ENCODE assay signal across 16 cellular contexts in genomic region chr18:47075098-47075883, GRCh38. TPM values are rescaled to one million over a fixed set of nuclear protein-coding genes. Genes with fewer than 3 reads are reported as not detected.
DNase-seq lines count a peak whose midpoint lies in the region; ATAC-seq and TF ChIP-seq lines count a peak whose summit lies in the region.
"Had no signal": no experiment of that assay in that cellular context is flagged by ENCODE, and none has a peak within 500 bp of the region (broad histone marks: within the 10 kb centered on the region; RNA-seq: fewer than 3 reads in every experiment).

No MANE protein-coding gene starts in this region.

- no TSS peak for BruUV-seq in mammary epithelial cell (replicated peaks; lab: Mats Ljungman, UMichigan)

- H3K9me3 ChIP-seq in mammary epithelial cell (replicated peaks; ENCODE audit: insufficient read depth, low read length) (no peaks in the 10 kb centered on the region), mesodermal cell (ENCODE audit: control insufficient read depth, low read length) (no peaks in the 10 kb centered on the region)
- H3K9me3 ChIP-seq: right atrium auricular region, thoracic aorta had no signal

- DNase-seq in EL (peak; percentile 30), M059J (ENCODE audit: low read depth) (peak; percentile 25), mammary epithelial cell (peak; percentile 12), NCI-H1105 (lab: John Stamatoyannopoulos, UW) (no peak), activated T-cell treated with anti-CD3 and anti-CD28 coated beads for 4 hours (no peak)
- DNase-seq in activated CD4-positive, alpha-beta T cell treated with anti-CD3 and anti-CD28 coated beads for 36 hours: no peak
- DNase-seq in stimulated activated CD4-positive, alpha-beta T cell treated with anti-CD3 and anti-CD28 coated beads, Interleukin-4, amount 100 ng/mL, for 24 hours: no peak
- DNase-seq: activated CD4-positive, alpha-beta T cell treated with anti-CD3 and anti-CD28 coated beads for 4 hours; activated gamma-delta T cell treated with Interleukin-2 at 50 U/mL for 16 hours; dermis blood vessel endothelial cell; midbrain; NCI-H2107 had no signal

- H3K36me3 ChIP-seq in mammary epithelial cell (ENCODE audit: insufficient read depth, low read length) (no peaks in the 10 kb centered on the region), mesodermal cell (ENCODE audit: control insufficient read depth, insufficient read depth, low read length) (no peaks in the 10 kb centered on the region)
- H3K36me3 ChIP-seq: right atrium auricular region, thoracic aorta had no signal

- ATAC-seq in activated CD4-positive, alpha-beta T cell treated with anti-CD3 and anti-CD28 coated beads for 36 hours: no peak

- H3K4me3 ChIP-seq in mammary epithelial cell (replicated peaks in 1 of 3; ENCODE audit: insufficient read depth in 1 of 3, low read depth in 2 of 3, low read length in 3 of 3) (no peak overlapping the region), mesodermal cell (ENCODE audit: extremely low read depth, insufficient read depth, low read length, poor library complexity, severe bottlenecking) (no peak overlapping the region)
- H3K4me3 ChIP-seq: right atrium auricular region, thoracic aorta had no signal

- no peaks in the 10 kb centered on the region for H3K36me3 Mint-ChIP-seq in activated CD4-positive, alpha-beta T cell treated with anti-CD3 and anti-CD28 coated beads for 36 hours (ENCODE audit: low read depth)

- CTCF ChIA-PET in mammary epithelial cell (lab: Charles Lee; ENCODE audit: low non-redundant PET): no interaction called here
- CTCF ChIA-PET in activated CD4-positive, alpha-beta T cell treated with anti-CD3 and anti-CD28 coated beads for 36 hours (lab: Charles Lee): interaction anchor here (2.0 kb wide), 1 partner anchor 22 kb away, joined by 5 read pairs; no protein-coding TSS in a partner anchor

- no peaks in the 10 kb centered on the region for H3K4me1 Mint-ChIP-seq in activated CD4-positive, alpha-beta T cell treated with anti-CD3 and anti-CD28 coated beads for 36 hours

- POLR2A ChIA-PET in activated CD4-positive, alpha-beta T cell treated with anti-CD3 and anti-CD28 coated beads for 36 hours (lab: Charles Lee): no interaction called here

- H4K20me1 ChIP-seq in mammary epithelial cell (ENCODE audit: insufficient read depth, low read length): no peaks in the 10 kb centered on the region

- H3K4me2 ChIP-seq in mammary epithelial cell (ENCODE audit: insufficient read depth, low read depth, low read length): no peak overlapping the region

- in situ Hi-C loops in mammary epithelial cell (cut with MboI; ENCODE audit: low sequenced_read_pairs in 2 of 2): no loop called here

- H3K27me3 ChIP-seq in mammary epithelial cell (ENCODE audit: insufficient read depth, low read length): no peaks in the 10 kb centered on the region
- H3K27me3 ChIP-seq: right atrium auricular region had no signal

- TF ChIP-seq CTCF in mammary epithelial cell (conservative IDR thresholded peaks at IDR 0.05 in 1 of 2, IDR thresholded peaks at IDR 0.05 in 1 of 2; ENCODE audit: extremely low read depth in 1 of 2, insufficient read depth in 1 of 2, low read depth in 1 of 2, low read length in 2 of 2): no peak

- intact Hi-C loops in mammary epithelial cell (cut with micrococcal nuclease): no loop called here
- intact Hi-C loops in activated CD4-positive, alpha-beta T cell treated with anti-CD3 and anti-CD28 coated beads for 36 hours (cut with DNase I, micrococcal nuclease): no loop called here

- H3K27me3 Mint-ChIP-seq in activated CD4-positive, alpha-beta T cell treated with anti-CD3 and anti-CD28 coated beads for 36 hours: no peaks in the 10 kb centered on the region

- dilution Hi-C loops in mammary epithelial cell (cut with HindIII; ENCODE audit: low sequenced_read_pairs): no loop called here

- no peaks in the 10 kb centered on the region for H3K9me3 Mint-ChIP-seq in activated CD4-positive, alpha-beta T cell treated with anti-CD3 and anti-CD28 coated beads for 36 hours (ENCODE audit: low read depth)

- H3K27ac Mint-ChIP-seq in activated CD4-positive, alpha-beta T cell treated with anti-CD3 and anti-CD28 coated beads for 36 hours: no peak overlapping the region

- WGBS in mammary epithelial cell (ENCODE audit: low coverage, missing lambda C conversion rate): 77% methylated on average over 12 of the region's 13 CpGs
- 44 to 52% methylated on average over 5 to 10 of the region's 13 CpGs for WGBS in mesodermal cell (ENCODE audit: insufficient coverage in 2 of 2), 2 experiments

- H3K4me3 Mint-ChIP-seq in activated CD4-positive, alpha-beta T cell treated with anti-CD3 and anti-CD28 coated beads for 36 hours: no peak overlapping the region

- H3K4me1 ChIP-seq in mammary epithelial cell (ENCODE audit: insufficient read depth, low read length): peaks cover 6% of the 10 kb centered on the region
- peaks cover 15% of the 10 kb centered on the region for H3K4me1 ChIP-seq in mesodermal cell (ENCODE audit: control insufficient read depth, insufficient read depth, low read length, poor library complexity, severe bottlenecking)
- H3K4me1 ChIP-seq: right atrium auricular region had no signal

- no peak overlapping the region for H3K9ac ChIP-seq in mammary epithelial cell (ENCODE audit: insufficient read depth, low read length)

- H2AFZ ChIP-seq in mammary epithelial cell (ENCODE audit: low read depth, low read length): no peak overlapping the region

- H3K27ac ChIP-seq in mammary epithelial cell (ENCODE audit: insufficient read depth, low read depth, low read length) (no peak overlapping the region), mesodermal cell (ENCODE audit: low read depth, low read length, severe bottlenecking) (peak overlapping the region; percentile 78)
- H3K27ac ChIP-seq: right atrium auricular region, thoracic aorta had no signal

- no peaks in the 10 kb centered on the region for H3K79me2 ChIP-seq in mammary epithelial cell (ENCODE audit: insufficient read depth, low read length)

RNA-seq across cellular contexts. Expression of gene ELOA2, which starts 39.9 kb away (rescaled TPM):
- total RNA-seq in M059J (2014; rRNA removed; shearing (Covaris generic)): not detected in 2 replicates
- total RNA-seq in mammary epithelial cell: not detected
- polyA plus RNA-seq in mammary epithelial cell: not detected
- polyA minus RNA-seq in mammary epithelial cell: not detected
- polyA plus RNA-seq in mesodermal cell (2013, experiment 1 of 2): not detected
- polyA plus RNA-seq in mesodermal cell (2013, experiment 2 of 2): not detected
- not detected for total RNA-seq in activated CD4-positive, alpha-beta T cell treated with anti-CD3 and anti-CD28 coated beads for 36 hours
- total RNA-seq: dermis blood vessel endothelial cell, right atrium auricular region, SK-MEL-5, thoracic aorta had no signal

Comparison
In these comparisons a context has a peak if more than half of its experiments do, and no peak if none do; other contexts are left out.
1. DNase-seq: peak in EL (single experiment), M059J (single experiment) and mammary epithelial cell (single experiment); none in NCI-H1105 (single experiment), activated T-cell treated with anti-CD3 and anti-CD28 coated beads for 4 hours (single experiment), activated CD4-positive, alpha-beta T cell treated with anti-CD3 and anti-CD28 coated beads for 36 hours (single experiment) and stimulated activated CD4-positive, alpha-beta T cell treated with anti-CD3 and anti-CD28 coated beads, Interleukin-4, amount 100 ng/mL, for 24 hours (single experiment).